ENCODE assay signal across 9 cellular contexts in genomic region chr1:39508857-39509305, GRCh38. TPM values are rescaled to one million over a fixed set of nuclear protein-coding genes. Genes with fewer than 3 reads are reported as not detected.
DNase-seq lines count a peak whose midpoint lies in the region; ATAC-seq and TF ChIP-seq lines count a peak whose summit lies in the region.
"Had no signal": no experiment of that assay in that cellular context is flagged by ENCODE, and none has a peak within 500 bp of the region (broad histone marks: within the 10 kb centered on the region; RNA-seq: fewer than 3 reads in every experiment).

No MANE protein-coding gene starts in this region.

- no peaks in the 10 kb centered on the region for H3K36me3 Mint-ChIP-seq in memory B cell

- peak; percentile 14 for ATAC-seq in memory B cell (ENCODE audit: low read depth)
- ATAC-seq in foreskin keratinocyte, result no peak
- no peak for ATAC-seq in GM18861 (IDR thresholded peaks at IDR 0.05; ENCODE audit: unreplicated experiment)
- ATAC-seq in HG03469 (IDR thresholded peaks at IDR 0.05; ENCODE audit: unreplicated experiment), result no peak

- H3K4me1 Mint-ChIP-seq in memory B cell, result peaks cover 9% of the 10 kb centered on the region

- TF ChIP-seq CTCF in PC-9 (conservative IDR thresholded peaks at IDR 0.05) (no peak), foreskin keratinocyte (conservative IDR thresholded peaks at IDR 0.05) (no peak)

- CTCF ChIA-PET in PC-9 (lab: Charles Lee), result no interaction called here

- no peaks in the 10 kb centered on the region for H3K36me3 ChIP-seq in PC-9 (ENCODE audit: low read depth)

- H3K27ac Mint-ChIP-seq in memory B cell, result no peak overlapping the region

- BruUV-seq in PC-9 (replicated peaks; lab: Mats Ljungman, UMichigan), result no TSS peak

- intact Hi-C loops in PC-9 (cut with micrococcal nuclease; ENCODE audit: unreplicated experiment), result loop anchor here (10.0 kb wide), 1 partner anchor 146 kb away; no protein-coding TSS in a partner anchor

- no peaks in the 10 kb centered on the region for H3K27me3 Mint-ChIP-seq in memory B cell

- DNase-seq in ELR (ENCODE audit: low read depth) (peak; percentile 64), H4 (ENCODE audit: low spot score) (peak; percentile 71), PC-9 (peak in 1 of 2 experiments; percentile 14), memory B cell (ENCODE audit: low spot score in 2 of 2) (no peak), foreskin keratinocyte (no peak), NOMO-1 (lab: John Stamatoyannopoulos, UW; ENCODE audit: unreplicated experiment in 2 of 2) (no peak)

- peak overlapping the region; percentile 1; the same call in 1 of the 2 replicates for H3K4me2 ChIP-seq in PC-9

- peak overlapping the region; percentile 76 for H3K4me3 Mint-ChIP-seq in memory B cell

- H3K4me1 ChIP-seq in PC-9 (replicated peaks; ENCODE audit: insufficient read depth) (peaks cover 5% of the 10 kb centered on the region; the same call in 1 of the 2 replicates), foreskin keratinocyte (no peaks in the 10 kb centered on the region)

- H3K79me2 ChIP-seq in PC-9 (ENCODE audit: low read depth), result no peaks in the 10 kb centered on the region

- no peak overlapping the region for H3K4me3 ChIP-seq in PC-9
- H3K4me3 ChIP-seq: coronary artery had no signal

- no peaks in the 10 kb centered on the region for H3K9me2 ChIP-seq in PC-9 (ENCODE audit: insufficient read depth)

- POLR2A ChIA-PET in PC-9 (lab: Charles Lee; ENCODE audit: unreplicated experiment), result interaction anchor here (0.7 kb wide), 1 partner anchor 483 kb away, joined by 6 read pairs; the partner anchor contains the start of gene NDUFS5

- no peaks in the 10 kb centered on the region for H4K20me1 ChIP-seq in PC-9 (ENCODE audit: insufficient read depth)

- H3K27ac ChIP-seq in PC-9, result no peak overlapping the region
- H3K27ac ChIP-seq in foreskin keratinocyte, result no peak overlapping the region
- H3K27ac ChIP-seq: coronary artery had no signal

- no peaks in the 10 kb centered on the region; the same call in 1 of the 2 replicates for H3F3A ChIP-seq in PC-9 (ENCODE audit: insufficient read depth, low read depth)

- H3K27me3 ChIP-seq in PC-9 (ENCODE audit: insufficient read depth, low read depth) (no peaks in the 10 kb centered on the region), foreskin keratinocyte (peaks cover 8% of the 10 kb centered on the region)

- H3K9me3 Mint-ChIP-seq in memory B cell, result no peaks in the 10 kb centered on the region

- no peak overlapping the region for H2AFZ ChIP-seq in PC-9

- H3K9me3 ChIP-seq in PC-9 (ENCODE audit: insufficient read depth, low read depth), result no peaks in the 10 kb centered on the region

RNA-seq across cellular contexts. Expression of gene BMP8A, which starts 17.4 kb away (rescaled TPM):
- total RNA-seq in H4 (2014; rRNA removed; shearing (Covaris generic)), result not detected in 2 replicates
- 0.31 TPM in 1 of 2 replicates, not detected in the other for total RNA-seq in PC-9 (2021)
- not detected in 2 replicates for total RNA-seq in foreskin keratinocyte
- polyA plus RNA-seq in foreskin keratinocyte, result not detected in 2 replicates

Comparison
In these comparisons a context has a peak if more than half of its experiments do, and no peak if none do; other contexts are left out.
1. DNase-seq: peak in ELR (single experiment) and H4 (single experiment); none in memory B cell (0 of 2), foreskin keratinocyte (0 of 2) and NOMO-1 (0 of 2).